17 cellular contexts compared by ENCODE assay signal in the genomic region with DNA sequence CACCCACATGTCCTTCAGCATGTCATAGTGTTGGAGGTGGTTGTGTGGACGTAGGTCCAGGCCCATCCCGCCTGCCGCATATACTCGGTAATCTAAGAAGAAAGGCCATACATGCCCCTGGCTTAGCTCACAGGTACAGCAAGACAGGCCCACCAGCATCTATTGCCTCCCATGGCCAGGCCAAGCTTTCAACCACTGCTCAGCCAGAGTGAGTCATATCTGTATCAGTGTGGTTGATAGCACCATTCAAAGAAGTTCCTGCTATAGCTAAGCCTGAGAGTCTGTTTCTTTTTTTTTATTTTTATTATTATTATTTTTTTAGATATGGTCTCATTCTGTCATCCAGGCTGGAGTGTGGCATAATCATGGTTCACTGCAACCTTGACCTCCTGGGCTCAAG. TPM values are rescaled to one million over a fixed set of nuclear protein-coding genes. Genes with fewer than 3 reads are reported as not detected.
DNase-seq lines count a peak whose midpoint lies in the region; ATAC-seq lines count a peak whose summit lies in the region.
"Had no signal": no experiment of that assay in that cellular context is flagged by ENCODE, and none has a peak within 500 bp of the region (broad histone marks: within the 10 kb centered on the region; RNA-seq: fewer than 3 reads in every experiment).

No MANE protein-coding gene starts in this region.

- DNase-seq in activated CD4-positive, CD25-positive, alpha-beta regulatory T cell treated with anti-CD3 and anti-CD28 coated beads, Interleukin-2, amount 50 U/mL, for 72 hours, result no peak
- DNase-seq in kidney tubule cell (ENCODE audit: low spot score) (peak; percentile 22), right cardiac atrium (no peak), H7 (no peak)
- DNase-seq: 8988T, COR-L47, KBM-7, NCI-H82, occipital lobe, SK-N-SH, trophoblast cell had no signal

- H3K27me3 ChIP-seq in right cardiac atrium (ENCODE audit: control insufficient read depth, insufficient read depth) (no peaks in the 10 kb centered on the region), H7 (ENCODE audit: control insufficient read depth, insufficient read depth, low read length) (peaks cover 28% of the 10 kb centered on the region)

- 93% methylated on average over 4 of the region's 4 CpGs for WGBS in right cardiac atrium

- no peaks in the 10 kb centered on the region for H3K36me3 ChIP-seq in H7 (replicated peaks; ENCODE audit: control insufficient read depth, insufficient read depth, low read length)
- H3K36me3 ChIP-seq: spleen had no signal

- intact Hi-C loops in right cardiac atrium (cut with DNase I), result no loop called here

- no peak overlapping the region for H3K27ac ChIP-seq in right cardiac atrium (ENCODE audit: low read length)
- H3K27ac ChIP-seq: spleen had no signal

- H3K9me3 ChIP-seq in right cardiac atrium (ENCODE audit: control insufficient read depth, low read length), result no peaks in the 10 kb centered on the region
- H3K9me3 ChIP-seq: SK-N-SH, spleen had no signal

- H3K4me1 ChIP-seq in right cardiac atrium (ENCODE audit: control insufficient read depth, insufficient read depth, low read length), result no peaks in the 10 kb centered on the region

- ATAC-seq in activated CD4-positive, CD25-positive, alpha-beta regulatory T cell treated with anti-CD3 and anti-CD28 coated beads, Interleukin-2, amount 50 U/mL, for 24 hours, result peak; percentile 60 to 77
- peak; percentile 76 for ATAC-seq in GM21619 (IDR thresholded peaks at IDR 0.05; ENCODE audit: unreplicated experiment)
- ATAC-seq in HG03457 (IDR thresholded peaks at IDR 0.05; ENCODE audit: unreplicated experiment), result peak; percentile 69
- ATAC-seq in GM21367 (IDR thresholded peaks at IDR 0.05; ENCODE audit: unreplicated experiment), result no peak
- ATAC-seq in right cardiac atrium, result no peak

- no peak overlapping the region for H3K4me3 ChIP-seq in right cardiac atrium (ENCODE audit: low read length)
- H3K4me3 ChIP-seq in H7 (ENCODE audit: insufficient read depth, low read depth, low read length), result no peak overlapping the region
- H3K4me3 ChIP-seq: spleen had no signal

RNA-seq across cellular contexts. Expression of a gene that starts 17.0 kb away (rescaled TPM):
- under 1 TPM; 0.35 to 0.71 (median 0.52) TPM for total RNA-seq in right cardiac atrium
- 0.36 TPM for polyA plus RNA-seq in right cardiac atrium
- total RNA-seq in H7 (2014; rRNA removed; shearing (Covaris generic)), result 2.3 and 5.0 TPM in 2 replicates
- total RNA-seq: fibroblast of villous mesenchyme had no signal

RNA-seq across cellular contexts. Expression of a gene that starts 18.2 kb away (rescaled TPM):
- total RNA-seq in right cardiac atrium, result 1 to 10 TPM in 3 of 4 donors, under 1 TPM in 1; 0.50 to 1.6 (median 1.4) TPM
- polyA plus RNA-seq in right cardiac atrium, result 0.86 TPM
- total RNA-seq in H7 (2014; rRNA removed; shearing (Covaris generic)), result 9.2 and 9.8 TPM in 2 replicates

Comparison
In these comparisons a context has a peak if more than half of its experiments do, and no peak if none do; other contexts are left out.
1. ATAC-seq: peak in activated CD4-positive, CD25-positive, alpha-beta regulatory T cell treated with anti-CD3 and anti-CD28 coated beads, Interleukin-2, amount 50 U/mL, for 24 hours (2 of 2), GM21619 (single experiment) and HG03457 (single experiment); none in GM21367 (single experiment) and right cardiac atrium (0 of 2).